ENCODE assay signal across 15 cellular contexts in genomic region chr3:129837057-129837631, GRCh38. TPM values are rescaled to one million over a fixed set of nuclear protein-coding genes. Genes with fewer than 3 reads are reported as not detected.
DNase-seq lines count a peak whose midpoint lies in the region; ATAC-seq and TF ChIP-seq lines count a peak whose summit lies in the region.
"Had no signal": no experiment of that assay in that cellular context is flagged by ENCODE, and none has a peak within 500 bp of the region (broad histone marks: within the 10 kb centered on the region; RNA-seq: fewer than 3 reads in every experiment).

No MANE protein-coding gene starts in this region.

- peak overlapping the region in 4 of 5 experiments; percentile 27 to 66 (median 48) for H3K4me3 Mint-ChIP-seq in brain
- H3K4me3 Mint-ChIP-seq: CD8-positive, alpha-beta T cell had no signal

- peaks cover 56% of the 10 kb centered on the region for H3K4me1 Mint-ChIP-seq in brain

- TF ChIP-seq CTCF in brain (conservative IDR thresholded peaks at IDR 0.05), result no peak
- TF ChIP-seq CTCF in vagina (IDR thresholded peaks at IDR 0.05), result no peak

- DNase-seq in NCI-H748 (lab: John Stamatoyannopoulos, UW; ENCODE audit: unreplicated experiment), result peak; percentile 21
- DNase-seq in NCI-H748 treated with DMSO at 0.1 percent for 48 hours (lab: John Stamatoyannopoulos, UW), result no peak
- DNase-seq in kidney glomerular epithelial cell (lab: John Stamatoyannopoulos, UW), result peak; percentile 28
- peak; percentile 30 for DNase-seq in retina
- DNase-seq in vagina (ENCODE audit: extremely low spot score in 2 of 2), result no peak
- DNase-seq in GM03348 (ENCODE audit: low spot score), result no peak
- DNase-seq: CD8-positive, alpha-beta T cell; NCI-H1105; NCI-H524; stimulated activated CD8-positive, alpha-beta memory T cell treated with anti-CD3 and anti-CD28 coated beads, Interleukin-4, amount 100 ng/mL, for 48 hours; thyroid gland had no signal

- peaks cover 49% of the 10 kb centered on the region for H3K36me3 Mint-ChIP-seq in brain

- H3K9me3 Mint-ChIP-seq in brain, result peaks cover 9 to 18% (median 15%) of the 10 kb centered on the region in 5 experiments
- H3K9me3 Mint-ChIP-seq: CD8-positive, alpha-beta T cell had no signal

- no peaks in the 10 kb centered on the region for H3K36me3 ChIP-seq in vagina
- H3K36me3 ChIP-seq: ascending aorta, thyroid gland had no signal

- H3K27ac Mint-ChIP-seq in brain, result peak overlapping the region; percentile 13 to 93 (median 63)
- H3K27ac Mint-ChIP-seq: CD8-positive, alpha-beta T cell had no signal

- no peak overlapping the region for H3K4me3 ChIP-seq in vagina
- H3K4me3 ChIP-seq: A549, ascending aorta, thyroid gland had no signal

- no peaks in the 10 kb centered on the region for H3K9me3 ChIP-seq in vagina
- H3K9me3 ChIP-seq: thyroid gland had no signal

- intact Hi-C loops in vagina (cut with DNase I), result no loop called here

- peaks cover 22% of the 10 kb centered on the region for H3K4me1 ChIP-seq in vagina

- ATAC-seq in HG02938 (IDR thresholded peaks at IDR 0.05; ENCODE audit: unreplicated experiment), result no peak
- ATAC-seq: CD8-positive, alpha-beta T cell had no signal

- H3K27me3 Mint-ChIP-seq in brain, result no peaks in the 10 kb centered on the region

- H3K27ac ChIP-seq in vagina, result no peak overlapping the region
- H3K27ac ChIP-seq: A549, ascending aorta, thyroid gland had no signal

- TF ChIP-seq POLR2A in vagina (IDR thresholded peaks at IDR 0.05), result no peak

- no peaks in the 10 kb centered on the region for H3K27me3 ChIP-seq in vagina
- H3K27me3 ChIP-seq: ascending aorta, thyroid gland had no signal

RNA-seq across cellular contexts. Expression of gene TMCC1, which starts 56.4 kb away (rescaled TPM):
- 16.5 TPM for polyA plus RNA-seq in brain (ENCODE audit: insufficient read depth, low read depth, low replicate concordance)
- total RNA-seq in vagina, result 16.7 TPM

Comparison
In these comparisons a context has a peak if more than half of its experiments do, and no peak if none do; other contexts are left out.
1. DNase-seq: peak in NCI-H748 (single experiment), kidney glomerular epithelial cell (single experiment) and retina (single experiment); none in NCI-H748 treated with DMSO at 0.1 percent for 48 hours (single experiment), vagina (0 of 2) and GM03348 (single experiment).